ENCODE assay signal across 19 cellular contexts in genomic region chr12:100221523-100221922, GRCh38. TPM values are rescaled to one million over a fixed set of nuclear protein-coding genes. Genes with fewer than 3 reads are reported as not detected.
DNase-seq lines count a peak whose midpoint lies in the region; ATAC-seq and TF ChIP-seq lines count a peak whose summit lies in the region.
"Had no signal": no experiment of that assay in that cellular context is flagged by ENCODE, and none has a peak within 500 bp of the region (broad histone marks: within the 10 kb centered on the region; RNA-seq: fewer than 3 reads in every experiment).

No MANE protein-coding gene starts in this region.

- H3K36me3 ChIP-seq in colonic mucosa (peaks cover 9% of the 10 kb centered on the region), right lobe of liver (peaks cover 0 to 23% (median 0%) of the 10 kb centered on the region in 4 donors), prostate gland (no peaks in the 10 kb centered on the region)

- TF ChIP-seq CTCF in C4-2B (conservative IDR thresholded peaks at IDR 0.05), result no peak
- TF ChIP-seq CTCF in colonic mucosa (IDR thresholded peaks at IDR 0.05), result no peak
- no peak for TF ChIP-seq CTCF in right lobe of liver (IDR thresholded peaks at IDR 0.05)
- no peak for TF ChIP-seq CTCF in prostate gland (IDR thresholded peaks at IDR 0.05)

- H3K9me3 ChIP-seq in colonic mucosa, result no peaks in the 10 kb centered on the region
- no peaks in the 10 kb centered on the region for H3K9me3 ChIP-seq in right lobe of liver
- no peaks in the 10 kb centered on the region for H3K9me3 ChIP-seq in prostate gland
- H3K9me3 ChIP-seq: Peyer's patch had no signal

- TF ChIP-seq POLR2A in right lobe of liver (IDR thresholded peaks at IDR 0.05) (no peak), prostate gland (IDR thresholded peaks at IDR 0.05) (no peak)

- WGBS in right lobe of liver (ENCODE audit: insufficient coverage, low coverage, low lambda C conversion rate, missing lambda C conversion rate), result 57% methylated on average over 3 of the region's 3 CpGs
- WGBS in prostate gland, result 66% methylated on average over 3 of the region's 3 CpGs

- intact Hi-C loops in colonic mucosa (cut with DNase I) (no loop called here), right lobe of liver (cut with DNase I) (no loop called here), prostate gland (cut with DNase I) (no loop called here)

- H3K4me3 ChIP-seq in colonic mucosa, result no peak overlapping the region
- H3K4me3 ChIP-seq in right lobe of liver, result no peak overlapping the region
- H3K4me3 ChIP-seq in prostate gland, result no peak overlapping the region
- H3K4me3 ChIP-seq: Peyer's patch had no signal

- H3K4me1 ChIP-seq in colonic mucosa, result no peaks in the 10 kb centered on the region
- peaks cover 0 to 29% (median 7%) of the 10 kb centered on the region in 4 donors for H3K4me1 ChIP-seq in right lobe of liver
- H3K4me1 ChIP-seq in prostate gland (replicated peaks), result no peaks in the 10 kb centered on the region
- H3K4me1 ChIP-seq: Peyer's patch had no signal

- peak; percentile 83 to 85 (median 84) for ATAC-seq in right lobe of liver
- no peak for ATAC-seq in HG03175 (IDR thresholded peaks at IDR 0.05; ENCODE audit: unreplicated experiment)

- no peak overlapping the region for H3K9ac ChIP-seq in colonic mucosa (ENCODE audit: low read depth in 2 of 2, low read length in 2 of 2)

- peak; percentile 61 for DNase-seq in NCI-H2029 (lab: John Stamatoyannopoulos, UW)
- peak; percentile 33 for DNase-seq in colonic mucosa
- DNase-seq in right lobe of liver, result peak in 2 of 3 donors; percentile 52 to 80
- DNase-seq in prostate gland (ENCODE audit: low spot score), result no peak
- DNase-seq in A172 (ENCODE audit: low spot score), result no peak
- DNase-seq: CD4-positive, CD25-positive, alpha-beta regulatory T cell; DMS153; DND-41; H7; NCI-H1105 treated with DMSO at 0.1 percent for 48 hours; NCI-H146; NCI-H1930; NCI-H2227 treated with DMSO at 0.1 percent for 48 hours; NCI-H510A; NCI-H69; Peyer's patch; SHP77 treated with DMSO at 0.1 percent for 48 hours had no signal

- H3K27me3 ChIP-seq in colonic mucosa (no peaks in the 10 kb centered on the region), right lobe of liver (no peaks in the 10 kb centered on the region), prostate gland (replicated peaks; ENCODE audit: insufficient read depth) (no peaks in the 10 kb centered on the region)
- H3K27me3 ChIP-seq: Peyer's patch had no signal

- H3K27ac ChIP-seq in C4-2B (peak overlapping the region; percentile 46; the same call in 1 of the 2 replicates), colonic mucosa (no peak overlapping the region), right lobe of liver (peak overlapping the region; percentile 23 to 71 (median 34)), prostate gland (no peak overlapping the region)
- H3K27ac ChIP-seq: Peyer's patch had no signal

RNA-seq across cellular contexts. Expression of gene ACTR6, which starts 20.9 kb away (rescaled TPM):
- total RNA-seq in colonic mucosa (10 to 100 TPM; 24.3 to 37.7 TPM), right lobe of liver (10 to 100 TPM in 4 of 6 experiments, 1 to 10 TPM in 2; 5.7 to 16.0 (median 13.1) TPM), prostate gland (10 to 100 TPM; 10.3 to 32.6 TPM)
- total RNA-seq in A172 (2014; rRNA removed; shearing (Covaris generic)), result 30.7 and 55.4 TPM in 2 replicates

RNA-seq across cellular contexts. Expression of gene DEPDC4, which starts 45.4 kb away (rescaled TPM):
- total RNA-seq in colonic mucosa (1 to 10 TPM; 2.8 to 2.9 TPM), right lobe of liver (1 to 10 TPM in 4 of 6 experiments, under 1 TPM in 2; 0.37 to 2.0 (median 1.4) TPM), prostate gland (10 to 100 TPM in 1 of 2 donors, 1 to 10 TPM in 1; 5.5 to 18.0 TPM)
- 2.8 and 3.1 TPM in 2 replicates for total RNA-seq in A172 (2014; rRNA removed; shearing (Covaris generic))
- total RNA-seq: CD4-positive, CD25-positive, alpha-beta regulatory T cell had no signal

RNA-seq across cellular contexts. Expression of gene SCYL2, which starts 45.5 kb away (rescaled TPM):
- 10 to 100 TPM; 58.4 to 91.1 TPM for total RNA-seq in colonic mucosa
- 10 to 100 TPM; 17.9 to 34.1 (median 28.0) TPM for total RNA-seq in right lobe of liver
- 10 to 100 TPM; 54.4 to 63.7 TPM for total RNA-seq in prostate gland
- total RNA-seq in A172 (2014; rRNA removed; shearing (Covaris generic)), result 47.8 and 98.4 TPM in 2 replicates

Comparison
In these comparisons a context has a peak if more than half of its experiments do, and no peak if none do; other contexts are left out.
1. H3K27ac ChIP-seq: peak in C4-2B (single experiment) and right lobe of liver (3 of 3); none in colonic mucosa (single experiment) and prostate gland (0 of 2).
2. DNase-seq: peak in NCI-H2029 (single experiment), colonic mucosa (single experiment) and right lobe of liver (2 of 3); none in prostate gland (single experiment) and A172 (single experiment).